8 cellular contexts compared by ENCODE assay signal in genomic region chr20:25865715-25866656, GRCh38.
DNase-seq lines count a peak whose midpoint lies in the region; ATAC-seq and TF ChIP-seq lines count a peak whose summit lies in the region.

No MANE protein-coding gene starts in this region.

- peaks cover 79% of the 10 kb centered on the region for H3K27me3 Mint-ChIP-seq in neural crest cell (ENCODE audit: low read depth)

- peaks cover 2% of the 10 kb centered on the region for H3K36me3 Mint-ChIP-seq in neural crest cell (ENCODE audit: low read depth)

- peak overlapping the region; percentile 44 for H3K4me3 ChIP-seq in fibroblast of villous mesenchyme (ENCODE audit: low read depth, low read length)

- peak overlapping the region; percentile 21 for H3K27ac ChIP-seq in substantia nigra (ENCODE audit: low read depth, low read length, poor library complexity, severe bottlenecking)

- H3K4me3 Mint-ChIP-seq in neural crest cell = peak overlapping the region; percentile 84

- peak overlapping the region; percentile 67 for H3K27ac Mint-ChIP-seq in neural crest cell (ENCODE audit: unreplicated experiment)

- ATAC-seq in GM19035 (IDR thresholded peaks at IDR 0.05; ENCODE audit: unreplicated experiment) = no peak

- TF ChIP-seq CTCF in fibroblast of villous mesenchyme (IDR thresholded peaks at IDR 0.05; ENCODE audit: insufficient read depth, low read depth, low read length) (no peak), neural crest cell (conservative IDR thresholded peaks at IDR 0.05) (no peak)

- peaks cover 48% of the 10 kb centered on the region for H3K4me1 Mint-ChIP-seq in neural crest cell

- peak; percentile 42 for DNase-seq in DMS153 (lab: John Stamatoyannopoulos, UW)
- DNase-seq in HUDEP-2 (lab: John Stamatoyannopoulos, UW; ENCODE audit: unreplicated experiment in 76 of 76) = peak in 57 of 76 experiments; percentile 2 to 62 (median 34)
- DNase-seq in RKO (ENCODE audit: low spot score) = peak; percentile 87
- peak; percentile 32 to 52 (median 44) for DNase-seq in activated naive CD4-positive, alpha-beta T cell (lab: John Stamatoyannopoulos, UW)
- peak; percentile 68 for DNase-seq in fibroblast of villous mesenchyme (ENCODE audit: low read depth)
- DNase-seq in neural crest cell (ENCODE audit: low read depth, low spot score) = peak; percentile 57
- peak; percentile 18 to 90 (median 70) for DNase-seq in substantia nigra (lab: John Stamatoyannopoulos, UW)

- H3K9me3 Mint-ChIP-seq in neural crest cell = no peaks in the 10 kb centered on the region

Comparison
In these comparisons a context has a peak if more than half of its experiments do, and no peak if none do; other contexts are left out.
1. DNase-seq: peak in every context shown above with its lines; median percentile 87 in RKO; 70 in substantia nigra; 68 in fibroblast of villous mesenchyme; 57 in neural crest cell; 44 in activated naive CD4-positive, alpha-beta T cell; 42 in DMS153; 34 in HUDEP-2.